ENCODE assay signal across 27 cellular contexts in the genomic region with DNA sequence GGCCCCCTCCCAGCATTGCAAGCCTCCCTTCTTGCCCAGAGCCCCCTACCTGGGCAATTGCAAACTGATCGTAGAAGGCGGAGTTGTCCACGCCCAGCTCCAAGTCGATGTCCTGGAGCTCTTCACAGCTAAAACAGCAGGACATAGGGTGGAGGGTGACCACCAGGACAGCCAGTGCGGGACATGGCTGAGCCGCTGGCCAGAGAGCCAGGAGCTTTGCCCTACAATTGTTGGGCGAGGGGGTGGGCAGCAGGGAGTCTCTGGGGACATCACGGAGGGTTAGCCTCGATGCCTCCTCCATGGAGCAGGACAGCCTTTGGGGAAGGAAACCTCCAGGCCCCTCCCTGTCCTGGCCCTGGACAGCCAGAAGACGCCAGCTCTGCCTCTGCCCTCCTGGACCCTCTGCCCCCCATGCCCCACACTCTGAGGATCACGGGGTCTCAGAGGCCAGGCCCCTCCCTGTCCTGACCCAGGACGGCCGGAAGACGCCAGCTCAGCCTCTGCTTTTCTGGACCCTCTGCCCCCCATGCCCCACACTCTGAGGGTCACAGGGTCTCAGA. TPM values are rescaled to one million over a fixed set of nuclear protein-coding genes. Genes with fewer than 3 reads are reported as not detected.
"Had no signal": no experiment of that assay in that cellular context is flagged by ENCODE, and none has a peak within 500 bp of the region (broad histone marks: within the 10 kb centered on the region; RNA-seq: fewer than 3 reads in every experiment).

No MANE protein-coding gene starts in this region.

- H3K4me3 Mint-ChIP-seq: activated CD4-positive, alpha-beta memory T cell treated with anti-CD3 and anti-CD28 coated beads for 36 hours; activated CD4-positive, alpha-beta T cell treated with anti-CD3 and anti-CD28 coated beads, Interleukin-2, amount 10 ng/mL, durations not matched to agents 7 days and 5 days; activated naive CD4-positive, alpha-beta T cell treated with anti-CD3 and anti-CD28 coated beads for 36 hours; activated naive CD8-positive, alpha-beta T cell; activated T-cell treated with anti-CD3 and anti-CD28 coated beads, Interleukin-2, amount 50 U/mL, for 4 hours had no signal

- H3K27me3 ChIP-seq: cardiac muscle cell, MG63, Peyer's patch had no signal

- H3K36me3 Mint-ChIP-seq: activated CD4-positive, alpha-beta memory T cell treated with anti-CD3 and anti-CD28 coated beads for 36 hours; activated naive CD8-positive, alpha-beta T cell had no signal

- ATAC-seq: activated T-cell treated with anti-CD3 and anti-CD28 coated beads, Interleukin-2, amount 50 U/mL, for 4 hours had no signal

- H3K4me1 Mint-ChIP-seq: activated CD4-positive, alpha-beta T cell treated with anti-CD3 and anti-CD28 coated beads, Interleukin-2, amount 10 ng/mL, durations not matched to agents 7 days and 5 days had no signal

- H3K4me1 ChIP-seq: Peyer's patch had no signal

- FAIRE-seq: TTC549 had no signal

- H3K9me3 Mint-ChIP-seq: activated CD4-positive, alpha-beta memory T cell treated with anti-CD3 and anti-CD28 coated beads for 36 hours; activated CD4-positive, alpha-beta T cell treated with anti-CD3 and anti-CD28 coated beads, Interleukin-2, amount 10 ng/mL, durations not matched to agents 7 days and 5 days; activated naive CD4-positive, alpha-beta T cell treated with anti-CD3 and anti-CD28 coated beads for 36 hours; activated T-cell treated with anti-CD3 and anti-CD28 coated beads, Interleukin-2, amount 50 U/mL, for 4 hours had no signal

- H3K27me3 Mint-ChIP-seq: activated CD4-positive, alpha-beta T cell treated with anti-CD3 and anti-CD28 coated beads, Interleukin-2, amount 10 ng/mL, durations not matched to agents 7 days and 5 days had no signal

- H3K9me3 ChIP-seq: MG63, Peyer's patch had no signal

- H3K27ac Mint-ChIP-seq: activated CD4-positive, alpha-beta memory T cell treated with anti-CD3 and anti-CD28 coated beads for 36 hours; activated CD4-positive, alpha-beta T cell treated with anti-CD3 and anti-CD28 coated beads, Interleukin-2, amount 10 ng/mL, durations not matched to agents 7 days and 5 days; activated naive CD4-positive, alpha-beta T cell treated with anti-CD3 and anti-CD28 coated beads for 36 hours; activated naive CD8-positive, alpha-beta T cell had no signal

- H3K4me3 ChIP-seq: cardiac muscle cell, MG63, Peyer's patch had no signal

- DNase-seq: activated CD4-positive, alpha-beta memory T cell treated with anti-CD3 and anti-CD28 coated beads for 36 hours; activated CD4-positive, alpha-beta T cell treated with anti-CD3 and anti-CD28 coated beads, Interleukin-2, amount 10 ng/mL, durations not matched to agents 7 days and 5 days; activated CD4-positive, CD25-positive, alpha-beta regulatory T cell; activated CD8-positive, alpha-beta memory T cell treated with anti-CD3 and anti-CD28 coated beads for 24 hours; activated effector memory CD4-positive, alpha-beta T cell treated with anti-CD3 and anti-CD28 coated beads, Interleukin-2, amount 50 U/mL, for 16 hours; activated naive CD4-positive, alpha-beta T cell treated with anti-CD3 and anti-CD28 coated beads for 36 hours; activated T-cell treated with anti-CD3 and anti-CD28 coated beads, Interleukin-2, amount 50 U/mL, for 4 hours; amygdala; brain microvascular endothelial cell; MG63; NCI-H1105 treated with DMSO at 0.1 percent for 48 hours; NCI-H1436 treated with DMSO at 0.1 percent for 48 hours; NCI-H187 treated with DMSO at 0.1 percent for 48 hours; NCI-H2081 treated with DMSO at 0.1 percent for 48 hours; NCI-H2171; NCI-H226; NCI-H526 treated with DMSO at 0.1 percent for 48 hours; Peyer's patch; SIG-M5; T-helper 2 cell; T1000 had no signal

- H3K36me3 ChIP-seq: brain microvascular endothelial cell, cardiac muscle cell, MG63, Peyer's patch had no signal

- H3K27ac ChIP-seq: brain microvascular endothelial cell, cardiac muscle cell, Peyer's patch, RWPE1, VCaP had no signal

RNA-seq across cellular contexts. Expression of a gene that starts 9.4 kb away (rescaled TPM):
- total RNA-seq: activated CD4-positive, alpha-beta memory T cell treated with anti-CD3 and anti-CD28 coated beads for 36 hours; activated CD4-positive, alpha-beta T cell treated with anti-CD3 and anti-CD28 coated beads, Interleukin-2, amount 10 ng/mL, durations not matched to agents 7 days and 5 days; activated T-cell treated with anti-CD3 and anti-CD28 coated beads, Interleukin-2, amount 50 U/mL, for 4 hours had no signal

RNA-seq across cellular contexts. Expression of a gene that starts 15.6 kb away (rescaled TPM):
- total RNA-seq: activated CD4-positive, alpha-beta memory T cell treated with anti-CD3 and anti-CD28 coated beads for 36 hours; activated CD4-positive, alpha-beta T cell treated with anti-CD3 and anti-CD28 coated beads, Interleukin-2, amount 10 ng/mL, durations not matched to agents 7 days and 5 days; activated naive CD4-positive, alpha-beta T cell treated with anti-CD3 and anti-CD28 coated beads for 36 hours; activated T-cell treated with anti-CD3 and anti-CD28 coated beads, Interleukin-2, amount 50 U/mL, for 4 hours; NCI-H460 had no signal
